In the genomic region with DNA sequence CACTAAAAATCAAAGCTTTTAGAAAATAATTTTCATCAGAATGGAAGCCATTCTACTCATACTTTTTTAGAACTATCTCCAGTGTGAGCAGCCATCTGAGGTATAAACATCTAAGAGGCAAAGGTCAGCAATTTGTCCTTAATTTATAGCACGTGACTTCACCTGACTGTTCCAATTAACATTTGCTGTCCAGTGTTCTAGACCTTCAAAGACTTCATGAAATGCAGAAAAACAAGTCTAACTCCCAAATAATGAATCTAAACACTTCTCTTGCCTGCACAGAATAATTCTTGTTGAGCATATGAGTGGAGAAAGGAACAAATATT, we compare ENCODE assay signal across 7 cellular contexts. TPM values are rescaled to one million over a fixed set of nuclear protein-coding genes. Genes with fewer than 3 reads are reported as not detected.
DNase-seq lines count a peak whose midpoint lies in the region; ATAC-seq, FAIRE-seq and TF ChIP-seq lines count a peak whose summit lies in the region.

No MANE protein-coding gene starts in this region.

- peak overlapping the region; percentile 96 for H3K27ac Mint-ChIP-seq in activated naive CD8-positive, alpha-beta T cell

- peak overlapping the region; percentile 74 for H2AFZ ChIP-seq in keratinocyte (ENCODE audit: control insufficient read depth, low read length)

- no peaks in the 10 kb centered on the region for H4K20me1 ChIP-seq in keratinocyte (ENCODE audit: control insufficient read depth, extremely low read depth, insufficient read depth, low read length)

- H3K4me1 ChIP-seq in keratinocyte (ENCODE audit: control insufficient read depth, extremely low read depth, insufficient read depth, low read length) (peaks cover 20% of the 10 kb centered on the region), subcutaneous abdominal adipose tissue (ENCODE audit: control insufficient read depth in 5 of 5, insufficient read depth in 5 of 5, low read length in 5 of 5) (peaks cover 5 to 25% (median 18%) of the 10 kb centered on the region in 5 donors)

- no peaks in the 10 kb centered on the region for H3K9me3 ChIP-seq in keratinocyte (ENCODE audit: control insufficient read depth, low read depth, low read length)
- H3K9me3 ChIP-seq in subcutaneous abdominal adipose tissue (ENCODE audit: control insufficient read depth in 5 of 5, low read length in 5 of 5): no peaks in the 10 kb centered on the region

- H3K4me3 ChIP-seq in keratinocyte (ENCODE audit: control insufficient read depth in 2 of 3, extremely low read depth in 1 of 3, insufficient read depth in 2 of 3, low read depth in 1 of 3, low read length in 3 of 3): peak overlapping the region in 2 of 3 experiments; percentile 59 to 65
- peak overlapping the region; percentile 49 to 68 (median 50) for H3K4me3 ChIP-seq in subcutaneous abdominal adipose tissue (ENCODE audit: low read depth in 1 of 5, low read length in 5 of 5)

- H3K9me3 Mint-ChIP-seq in activated naive CD8-positive, alpha-beta T cell (ENCODE audit: low read depth): peaks cover under 1% of the 10 kb centered on the region

- peaks cover 75% of the 10 kb centered on the region for H3K79me2 ChIP-seq in keratinocyte (ENCODE audit: control insufficient read depth, insufficient read depth, low read length)

- peak; percentile 6 for DNase-seq in HT-29 (ENCODE audit: low spot score)
- DNase-seq in keratinocyte (ENCODE audit: low read depth, low spot score): no peak
- DNase-seq in 8988T: no peak

- no peaks in the 10 kb centered on the region for H3K27me3 Mint-ChIP-seq in activated naive CD8-positive, alpha-beta T cell

- ATAC-seq in HG03139 (IDR thresholded peaks at IDR 0.05; ENCODE audit: unreplicated experiment) (no peak), HG02852 (IDR thresholded peaks at IDR 0.05; ENCODE audit: unreplicated experiment) (no peak)

- no peak for TF ChIP-seq CTCF in keratinocyte (optimal IDR thresholded peaks at IDR 0.05 in 1 of 3, IDR thresholded peaks at IDR 0.05 in 1 of 3, conservative IDR thresholded peaks at IDR 0.05 in 1 of 3; ENCODE audit: extremely low read depth in 1 of 3, insufficient read depth in 2 of 3, low read length in 3 of 3)

- H3K36me3 ChIP-seq in keratinocyte (ENCODE audit: control insufficient read depth in 2 of 2, extremely low read depth in 1 of 2, insufficient read depth in 2 of 2, low read length in 2 of 2): peaks cover 0 to 2% of the 10 kb centered on the region in 2 experiments
- peaks cover 0 to 16% (median 2%) of the 10 kb centered on the region in 5 donors for H3K36me3 ChIP-seq in subcutaneous abdominal adipose tissue (ENCODE audit: control insufficient read depth in 5 of 5, insufficient read depth in 5 of 5, low read length in 5 of 5)

- H3K4me2 ChIP-seq in keratinocyte (ENCODE audit: control insufficient read depth, extremely low read depth, insufficient read depth, low read depth, low read length): peak overlapping the region; percentile 97

- peak; percentile 46 for FAIRE-seq in keratinocyte (lab: Jason Lieb, UNC)

- H3K36me3 Mint-ChIP-seq in activated naive CD8-positive, alpha-beta T cell: peaks cover 13% of the 10 kb centered on the region

- H3K4me1 Mint-ChIP-seq in activated naive CD8-positive, alpha-beta T cell (ENCODE audit: low read depth): peaks cover 64% of the 10 kb centered on the region

- peak overlapping the region; percentile 69 for H3K9ac ChIP-seq in keratinocyte (ENCODE audit: control insufficient read depth, extremely low read depth, insufficient read depth, low read length)
- peak overlapping the region; percentile 58 to 97 (median 66) for H3K9ac ChIP-seq in subcutaneous abdominal adipose tissue (ENCODE audit: low read length in 5 of 5)

- H3K4me3 Mint-ChIP-seq in activated naive CD8-positive, alpha-beta T cell: peak overlapping the region; percentile 75

- no peaks in the 10 kb centered on the region for H3K9me1 ChIP-seq in keratinocyte (ENCODE audit: control insufficient read depth, extremely low read depth, insufficient read depth, low read length)

- no peaks in the 10 kb centered on the region for H3K27me3 ChIP-seq in keratinocyte (ENCODE audit: control insufficient read depth, extremely low read depth, insufficient read depth, low read length)
- no peaks in the 10 kb centered on the region for H3K27me3 ChIP-seq in subcutaneous abdominal adipose tissue (ENCODE audit: control insufficient read depth in 5 of 5, insufficient read depth in 4 of 5, low read length in 5 of 5)

- dilution Hi-C loops in keratinocyte (cut with MboI; ENCODE audit: extremely low pct_ligation_motif_present, low sequenced_read_pairs): no loop called here

- H3K27ac ChIP-seq in keratinocyte (ENCODE audit: control insufficient read depth, insufficient read depth, low read length): peak overlapping the region; percentile 87
- peak overlapping the region; percentile 84 for H3K27ac ChIP-seq in subcutaneous abdominal adipose tissue (ENCODE audit: low read depth, low read length)

RNA-seq across cellular contexts. Expression of gene RFC1, which starts 12.0 kb away (rescaled TPM):
- 25.2 and 26.6 TPM in 2 replicates for total RNA-seq in HT-29 (2014; rRNA removed; shearing (Covaris generic))
- 9.5 to 28.3 TPM (median 17.4 TPM) in 3 replicates for polyA plus RNA-seq in keratinocyte
- 65.7 TPM for polyA plus RNA-seq in keratinocyte (2011; ENCODE audit: low read depth)
- polyA plus RNA-seq in keratinocyte (2011; cell fraction: cytosol; rRNA removed): 23.8 and 39.7 TPM in 2 replicates
- polyA plus RNA-seq in keratinocyte (2011; cell fraction: nucleus; rRNA removed): 23.2 and 29.8 TPM in 2 replicates
- 13.5 and 22.7 TPM in 2 replicates for polyA plus RNA-seq in keratinocyte (2012; ENCODE audit: low replicate concordance)
- 9.9 to 45.1 TPM (median 17.8 TPM) in 3 replicates for polyA minus RNA-seq in keratinocyte
- polyA minus RNA-seq in keratinocyte (2011; cell fraction: cytosol; rRNA and poly(A)+ RNA removed): 24.9 TPM
- 18.4 and 28.2 TPM in 2 replicates for polyA minus RNA-seq in keratinocyte (2011; cell fraction: nucleus; rRNA and poly(A)+ RNA removed)

RNA-seq across cellular contexts. Expression of gene KLB, which starts 52.6 kb away (rescaled TPM):
- 0.23 and 0.26 TPM in 2 replicates for total RNA-seq in HT-29 (2014; rRNA removed; shearing (Covaris generic))
- polyA plus RNA-seq in keratinocyte: 0.03 TPM in 1 of 3 replicates, not detected in the others
- polyA plus RNA-seq in keratinocyte (2011; ENCODE audit: low read depth): not detected
- polyA plus RNA-seq in keratinocyte (2011; cell fraction: cytosol; rRNA removed): not detected in 2 replicates
- 0.01 TPM in 1 of 2 replicates, not detected in the other for polyA plus RNA-seq in keratinocyte (2011; cell fraction: nucleus; rRNA removed)
- polyA plus RNA-seq in keratinocyte (2012; ENCODE audit: low replicate concordance): 0.03 and 0.11 TPM in 2 replicates
- polyA minus RNA-seq in keratinocyte: not detected in 3 replicates
- polyA minus RNA-seq in keratinocyte (2011; cell fraction: cytosol; rRNA and poly(A)+ RNA removed): not detected
- not detected in 2 replicates for polyA minus RNA-seq in keratinocyte (2011; cell fraction: nucleus; rRNA and poly(A)+ RNA removed)
